Comparison of ENCODE assay signal across 24 cellular contexts in the genomic region with DNA sequence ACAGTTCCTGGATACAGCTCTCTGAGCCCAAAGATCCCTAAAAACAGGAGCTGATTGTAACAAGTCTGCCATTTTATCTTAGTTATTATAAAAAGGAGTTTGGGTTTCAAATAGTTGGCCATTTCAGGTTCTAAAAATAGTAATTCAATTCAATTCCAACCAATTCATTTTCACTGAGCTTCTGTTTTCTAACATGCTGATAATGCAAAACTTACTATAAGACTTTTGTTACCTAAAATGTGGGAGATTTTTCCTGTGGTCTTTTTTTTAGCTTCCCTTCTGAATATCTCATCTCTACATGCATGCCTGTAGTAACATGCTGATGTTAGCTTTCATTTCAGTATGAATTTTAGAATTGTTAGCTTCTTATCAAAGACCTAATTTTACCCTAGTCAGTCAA. TPM values are rescaled to one million over a fixed set of nuclear protein-coding genes. Genes with fewer than 3 reads are reported as not detected.
A peak's percentile ranks its signal among the peaks of the same experiment; 100 is the strongest.
DNase-seq lines count a peak whose midpoint lies in the region; ATAC-seq, FAIRE-seq and TF ChIP-seq lines count a peak whose summit lies in the region.
"Had no signal": no experiment of that assay in that cellular context is flagged by ENCODE, and none has a peak within 500 bp of the region (broad histone marks: within the 10 kb centered on the region; RNA-seq: fewer than 3 reads in every experiment).

No MANE protein-coding gene starts in this region.

- H3K4me3 Mint-ChIP-seq in HFFc6, result no peak overlapping the region
- H3K4me3 Mint-ChIP-seq in stimulated activated naive B cell treated with anti-CD40 and anti-IgM and Interleukin-4, amounts not matched to agents 10 μg/mL and 1 μg/mL and 100 μg/mL, for 72 hours, result no peak overlapping the region
- no peak overlapping the region for H3K4me3 Mint-ChIP-seq in activated CD4-positive, alpha-beta T cell treated with anti-CD3 and anti-CD28 coated beads for 36 hours
- H3K4me3 Mint-ChIP-seq: CD4-positive, alpha-beta T cell had no signal

- H3K4me3 ChIP-seq in A549, result no peak overlapping the region
- no peak overlapping the region for H3K4me3 ChIP-seq in adrenal gland
- H3K4me3 ChIP-seq in HAP-1, result no peak overlapping the region
- H3K4me3 ChIP-seq: BLaER1 had no signal

- CTCF ChIA-PET in A549 (lab: Yijun Ruan, JAX), result interaction anchor here (0.5 to 4.3 kb wide), 4 partner anchors 8 to 31 kb away, joined by 3 to 30 read pairs (median 4); no protein-coding TSS in a partner anchor
- CTCF ChIA-PET in activated CD4-positive, alpha-beta T cell treated with anti-CD3 and anti-CD28 coated beads for 36 hours (lab: Charles Lee), result interaction anchor here (0.7 to 2.1 kb wide), 8 partner anchors 11 to 1574 kb away, joined by 3 to 30 read pairs (median 7); no protein-coding TSS in a partner anchor

- in situ Hi-C loops in HAP-1 (cut with MboI; ENCODE audit: low sequenced_read_pairs), result no loop called here

- H3K4me1 Mint-ChIP-seq in HFFc6 (ENCODE audit: low read depth), result peaks cover 23% of the 10 kb centered on the region
- H3K4me1 Mint-ChIP-seq in stimulated activated naive B cell treated with anti-CD40 and anti-IgM and Interleukin-4, amounts not matched to agents 10 μg/mL and 1 μg/mL and 100 μg/mL, for 72 hours, result peaks cover 13 to 50% of the 10 kb centered on the region in 2 donors
- H3K4me1 Mint-ChIP-seq in activated CD4-positive, alpha-beta T cell treated with anti-CD3 and anti-CD28 coated beads for 36 hours, result peaks cover 40% of the 10 kb centered on the region

- POLR2A ChIA-PET in A549 (lab: Yijun Ruan, JAX), result interaction anchor here (2.1 kb wide), 1 partner anchor 13 kb away, joined by 10 read pairs; the partner anchor contains the start of gene NRBF2
- POLR2A ChIA-PET in activated CD4-positive, alpha-beta T cell treated with anti-CD3 and anti-CD28 coated beads for 36 hours (lab: Charles Lee), result interaction anchor here (0.6 to 1.0 kb wide), 2 partner anchors 12 to 20 kb away, joined by 3 to 4 read pairs; no protein-coding TSS in a partner anchor

- H3K27me3 Mint-ChIP-seq in HFFc6 (ENCODE audit: insufficient read depth), result no peaks in the 10 kb centered on the region
- no peaks in the 10 kb centered on the region for H3K27me3 Mint-ChIP-seq in stimulated activated naive B cell treated with anti-CD40 and anti-IgM and Interleukin-4, amounts not matched to agents 10 μg/mL and 1 μg/mL and 100 μg/mL, for 72 hours
- H3K27me3 Mint-ChIP-seq in activated CD4-positive, alpha-beta T cell treated with anti-CD3 and anti-CD28 coated beads for 36 hours, result no peaks in the 10 kb centered on the region
- H3K27me3 Mint-ChIP-seq: CD4-positive, alpha-beta T cell had no signal

- H3K36me3 Mint-ChIP-seq in HFFc6 (ENCODE audit: low read depth), result peaks cover 5% of the 10 kb centered on the region; the same call in 1 of the 2 replicates
- peaks cover 17 to 25% of the 10 kb centered on the region in 2 donors for H3K36me3 Mint-ChIP-seq in stimulated activated naive B cell treated with anti-CD40 and anti-IgM and Interleukin-4, amounts not matched to agents 10 μg/mL and 1 μg/mL and 100 μg/mL, for 72 hours
- peaks cover 27% of the 10 kb centered on the region for H3K36me3 Mint-ChIP-seq in activated CD4-positive, alpha-beta T cell treated with anti-CD3 and anti-CD28 coated beads for 36 hours (ENCODE audit: low read depth)

- intact Hi-C loops in adrenal gland (cut with DNase I), result no loop called here
- intact Hi-C loops in activated CD4-positive, alpha-beta T cell treated with anti-CD3 and anti-CD28 coated beads for 36 hours (cut with DNase I, micrococcal nuclease), result no loop called here

- H3K9me3 ChIP-seq in A549, result no peaks in the 10 kb centered on the region
- H3K9me3 ChIP-seq in adrenal gland (replicated peaks in 1 of 3), result no peaks in the 10 kb centered on the region
- H3K9me3 ChIP-seq in HAP-1, result no peaks in the 10 kb centered on the region
- H3K9me3 ChIP-seq: BLaER1 had no signal

- TF ChIP-seq RAD21 in A549 (conservative IDR thresholded peaks at IDR 0.05 in 1 of 2, IDR thresholded peaks at IDR 0.05 in 1 of 2), result no peak

- H3K27me3 ChIP-seq in adrenal gland (no peaks in the 10 kb centered on the region), HAP-1 (ENCODE audit: low read depth) (no peaks in the 10 kb centered on the region)
- H3K27me3 ChIP-seq: BLaER1 had no signal

- peaks cover 0 to 6% of the 10 kb centered on the region in 2 donors for H3K36me3 ChIP-seq in adrenal gland (replicated peaks in 1 of 2)
- 0 out of 2 replicates have a peak, but pooled peaks cover 4% of the 10 kb centered on the region for H3K36me3 ChIP-seq in HAP-1 (replicated peaks)

- TF ChIP-seq CTCF in A549 (IDR thresholded peaks at IDR 0.05), result no peak
- no peak for TF ChIP-seq CTCF in HFFc6 (IDR thresholded peaks at IDR 0.05)
- no peak for TF ChIP-seq CTCF in adrenal gland (IDR thresholded peaks at IDR 0.05)

- no peak for TF ChIP-seq EP300 in A549 (IDR thresholded peaks at IDR 0.05)

- H3K9me3 Mint-ChIP-seq in HFFc6, result no peaks in the 10 kb centered on the region
- H3K9me3 Mint-ChIP-seq in stimulated activated naive B cell treated with anti-CD40 and anti-IgM and Interleukin-4, amounts not matched to agents 10 μg/mL and 1 μg/mL and 100 μg/mL, for 72 hours, result no peaks in the 10 kb centered on the region
- H3K9me3 Mint-ChIP-seq in activated CD4-positive, alpha-beta T cell treated with anti-CD3 and anti-CD28 coated beads for 36 hours (ENCODE audit: low read depth), result no peaks in the 10 kb centered on the region
- H3K9me3 Mint-ChIP-seq: CD4-positive, alpha-beta T cell had no signal

- TF ChIP-seq POLR2A in A549 (IDR thresholded peaks at IDR 0.05; ENCODE audit: low read length) (no peak), adrenal gland (IDR thresholded peaks at IDR 0.05) (no peak)

- H3K4me1 ChIP-seq in A549, result no peaks in the 10 kb centered on the region
- peaks cover 0 to 20% of the 10 kb centered on the region in 2 donors for H3K4me1 ChIP-seq in adrenal gland (replicated peaks in 1 of 2)
- peaks cover 9% of the 10 kb centered on the region for H3K4me1 ChIP-seq in HAP-1
- H3K4me1 ChIP-seq: BLaER1 had no signal

- no peak for DNase-seq in A549 (ENCODE audit: low read depth in 1 of 2, low spot score in 1 of 2)
- no peak for DNase-seq in HFFc6
- DNase-seq in adrenal gland, result no peak
- no peak for DNase-seq in stimulated activated naive B cell treated with anti-CD40 and anti-IgM and Interleukin-4, amounts not matched to agents 10 μg/mL and 1 μg/mL and 100 μg/mL, for 72 hours
- DNase-seq in HK-2 (ENCODE audit: unreplicated experiment), result no peak
- DNase-seq in NCI-H2029 treated with DMSO at 0.1 percent for 48 hours (lab: John Stamatoyannopoulos, UW), result no peak
- no peak for DNase-seq in activated CD4-positive, alpha-beta T cell treated with anti-CD3 and anti-CD28 coated beads for 36 hours
- no peak for DNase-seq in HAP-1 (ENCODE audit: low spot score in 2 of 2)
- DNase-seq: 8988T; CD4-positive, alpha-beta T cell; DMS53; KG1; NCI-H1048; NCI-H1417; NCI-H1694 treated with DMSO at 0.1 percent for 48 hours; NCI-H2081 treated with DMSO at 0.1 percent for 48 hours; NCI-H2171; NCI-H226; NCI-H510A treated with DMSO at 0.1 percent for 48 hours had no signal

- no peak overlapping the region for H3K27ac ChIP-seq in A549
- peak overlapping the region in 3 of 5 donors; percentile 1 to 22 (median 11) for H3K27ac ChIP-seq in adrenal gland
- H3K27ac ChIP-seq: BLaER1 had no signal

- H3K4me2 ChIP-seq in A549, result no peak overlapping the region
- H3K4me2 ChIP-seq: BLaER1 had no signal

- H3K27ac Mint-ChIP-seq in HFFc6, result peak overlapping the region; percentile 57
- peak overlapping the region; percentile 20 for H3K27ac Mint-ChIP-seq in stimulated activated naive B cell treated with anti-CD40 and anti-IgM and Interleukin-4, amounts not matched to agents 10 μg/mL and 1 μg/mL and 100 μg/mL, for 72 hours
- no peak overlapping the region for H3K27ac Mint-ChIP-seq in activated CD4-positive, alpha-beta T cell treated with anti-CD3 and anti-CD28 coated beads for 36 hours
- H3K27ac Mint-ChIP-seq: CD4-positive, alpha-beta T cell had no signal

- ATAC-seq in A549, result no peak
- ATAC-seq in stimulated activated naive B cell treated with anti-CD40 and anti-IgM and Interleukin-4, amounts not matched to agents 10 μg/mL and 1 μg/mL and 100 μg/mL, for 72 hours (replicated peaks), result no peak
- ATAC-seq in activated CD4-positive, alpha-beta T cell treated with anti-CD3 and anti-CD28 coated beads for 36 hours, result no peak
- ATAC-seq: HCT116, SK-N-SH treated with all-trans-retinoic acid at 6 μM for 48 hours had no signal

- FAIRE-seq in A549 (lab: Jason Lieb, UNC), result no peak
- FAIRE-seq: H1, RCC 7860 had no signal

TF ChIP-seq in A549, 52 proteins besides CTCF, POLR2A, EP300 and RAD21 (continues in another document):
- TF ChIP-seq HOXB13 (CRISPR knock-in tag; IDR thresholded peaks at IDR 0.05; ENCODE audit: low read depth), result no peak

RNA-seq across cellular contexts. Expression of gene NRBF2, which starts 13.4 kb away (rescaled TPM):
- polyA plus RNA-seq in A549 (2011; rRNA removed), result 23.3 and 27.6 TPM in 2 replicates
- polyA plus RNA-seq in A549 (2012; cell fraction: cytosol; rRNA removed), result 6.0 and 6.9 TPM in 2 replicates
- 2.2 and 2.6 TPM in 2 replicates for polyA plus RNA-seq in A549 (2012; cell fraction: nucleus; rRNA removed)
- polyA plus RNA-seq in A549 (2017; fragmentation: RNase III; extraction: RNeasy Plus Mini Kit Qiagen cat#74134 plus additional on column Dnase treatment), result 16.3 to 16.9 TPM (median 16.6 TPM) in 3 replicates
- 11.0 and 11.4 TPM in 2 replicates for polyA minus RNA-seq in A549 (2011; rRNA and poly(A)+ RNA removed)
- 10 to 100 TPM; 25.6 to 31.2 (median 28.0) TPM for total RNA-seq in HFFc6 (2021; fragmentation: NEBNext Ultra II Directional; extraction: Animal tissue kit (Norgen Biotek cat#: 25700))
- total RNA-seq in adrenal gland, result 10 to 100 TPM in 6 of 8 donors, 1 to 10 TPM in 2; 8.5 to 20.7 (median 13.9) TPM
- polyA plus RNA-seq in adrenal gland, result 10 to 100 TPM in 1 of 3 donors, 1 to 10 TPM in 2; 5.4 to 23.1 (median 6.8) TPM
- 10 to 100 TPM; 23.9 to 24.1 TPM for total RNA-seq in activated CD4-positive, alpha-beta T cell treated with anti-CD3 and anti-CD28 coated beads for 36 hours

Comparison
In these comparisons a context has a peak if more than half of its experiments do, and no peak if none do; other contexts are left out.
1. H3K27ac ChIP-seq: peak in adrenal gland (3 of 5); none in A549 (0 of 2).